Comparison of ENCODE assay signal across 1 cellular context in the genomic region with DNA sequence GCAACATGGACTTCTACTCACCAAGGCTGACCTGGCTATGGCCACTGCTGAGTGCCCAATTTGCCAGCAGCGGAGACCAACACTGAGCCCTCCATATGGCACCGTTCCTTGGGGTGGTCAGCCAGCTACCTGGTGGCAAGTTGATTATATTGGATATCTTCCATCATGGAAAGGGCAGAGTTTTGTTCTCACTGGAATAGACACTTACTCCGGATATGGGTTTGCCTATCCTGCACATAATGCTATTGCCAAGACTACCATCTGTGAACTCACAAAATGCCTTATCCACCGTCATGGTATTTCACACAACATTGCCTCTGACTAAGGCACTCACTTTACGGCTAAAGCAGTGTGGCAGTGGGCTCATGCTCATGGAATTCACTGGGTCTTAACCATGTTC. TPM values are rescaled to one million over a fixed set of nuclear protein-coding genes. Genes with fewer than 3 reads are reported as not detected.
"Had no signal": no experiment of that assay in that cellular context is flagged by ENCODE, and none has a peak within 500 bp of the region (broad histone marks: within the 10 kb centered on the region; RNA-seq: fewer than 3 reads in every experiment).

No MANE protein-coding gene starts in this region.

RNA-seq across cellular contexts. Expression of a gene that starts 54.5 kb away (rescaled TPM):
- total RNA-seq: HT1080 had no signal
